8 cellular contexts compared by ENCODE assay signal in the genomic region with DNA sequence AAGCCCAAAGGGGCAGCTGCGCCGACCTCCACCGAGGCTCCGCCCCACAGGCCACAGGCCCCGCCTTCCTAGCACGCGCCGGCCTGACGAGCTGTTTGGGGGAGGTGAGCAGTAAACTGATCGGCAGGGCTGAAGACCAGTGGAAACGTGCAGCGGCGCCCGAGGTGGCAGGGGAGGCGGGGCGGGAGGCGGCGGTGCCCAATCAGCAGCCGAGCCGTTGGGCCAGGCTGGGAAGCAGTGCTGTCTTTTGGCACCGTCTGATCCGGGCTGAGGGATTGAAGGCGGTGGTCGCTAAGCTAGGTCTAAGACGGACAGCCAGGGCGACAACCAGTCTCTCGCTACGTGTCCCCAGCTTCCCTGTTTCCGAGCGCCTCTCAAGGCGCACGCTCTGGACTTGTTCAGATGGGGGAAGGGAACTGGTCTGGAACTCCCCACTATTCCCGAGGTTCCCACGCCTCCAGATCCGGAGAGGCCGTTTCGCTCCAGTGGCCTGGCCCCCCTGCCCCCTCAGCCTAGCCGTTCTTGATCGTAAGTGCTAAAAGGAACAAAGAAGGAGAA. TPM values are rescaled to one million over a fixed set of nuclear protein-coding genes. Genes with fewer than 3 reads are reported as not detected.
DNase-seq lines count a peak whose midpoint lies in the region; ATAC-seq and TF ChIP-seq lines count a peak whose summit lies in the region.

Gene FMN1, minus strand, starts transcription at position 11 of the 558 bp plus-strand sequence. CDS start 39,800 bp downstream, outside the sequence.

- H3K9me3 Mint-ChIP-seq in endodermal cell, result no peaks in the 10 kb centered on the region
- H3K9me3 Mint-ChIP-seq in memory B cell, result no peaks in the 10 kb centered on the region

- peak; percentile 90 for DNase-seq in A673 (ENCODE audit: low spot score)
- peak; percentile 69 for DNase-seq in NCI-H748 treated with DMSO at 0.1 percent for 48 hours (lab: John Stamatoyannopoulos, UW)
- DNase-seq in activated CD8-positive, alpha-beta memory T cell treated with anti-CD3 and anti-CD28 coated beads, Interleukin-2, amount 50 U/mL, for 4 hours, result peak; percentile 87
- DNase-seq in endodermal cell, result peak; percentile 99
- DNase-seq in memory B cell (ENCODE audit: low spot score in 2 of 2), result peak; percentile 53 to 67
- DNase-seq in stimulated activated CD4-positive, alpha-beta T cell treated with anti-CD3 and anti-CD28 coated beads, TNF-alpha, amount 100 ng/mL, for 1 hour (ENCODE audit: low read depth in 3 of 3, low spot score in 1 of 3), result peak; percentile 79 to 86 (median 83)

- intact Hi-C loops in A673 (cut with micrococcal nuclease; ENCODE audit: unreplicated experiment), result no loop called here

- TF ChIP-seq CTCF in A673 (conservative IDR thresholded peaks at IDR 0.05; ENCODE audit: low read depth, low read length) (no peak), endodermal cell (conservative IDR thresholded peaks at IDR 0.05) (no peak)

- H3K4me1 Mint-ChIP-seq in endodermal cell (peaks cover 47% of the 10 kb centered on the region), memory B cell (peaks cover 6% of the 10 kb centered on the region)

- BruUV-seq in A673 (replicated peaks; lab: Mats Ljungman, UMichigan), result no TSS peak

- H3K4me1 ChIP-seq in A673 (ENCODE audit: insufficient read depth, low read length, poor library complexity, severe bottlenecking), result no peaks in the 10 kb centered on the region
- H3K4me1 ChIP-seq in endodermal cell (ENCODE audit: control insufficient read depth, insufficient read depth, low read length), result peaks cover 20% of the 10 kb centered on the region

- peak; percentile 99 for ATAC-seq in GM19023 (IDR thresholded peaks at IDR 0.05; ENCODE audit: unreplicated experiment)
- peak; percentile 90 for ATAC-seq in HG03280 (IDR thresholded peaks at IDR 0.05; ENCODE audit: unreplicated experiment)
- ATAC-seq in memory B cell (ENCODE audit: low read depth), result peak; percentile 98

- no peaks in the 10 kb centered on the region for H3K36me3 ChIP-seq in A673 (ENCODE audit: insufficient read depth, low read length, poor library complexity, severe bottlenecking)
- H3K36me3 ChIP-seq in endodermal cell (ENCODE audit: control insufficient read depth, insufficient read depth, low read length), result no peaks in the 10 kb centered on the region

- POLR2A ChIA-PET in A673 (lab: Charles Lee; ENCODE audit: low non-redundant PET), result no interaction called here

- peak within 1 kb of the TSS; percentile 48 for H3K9ac ChIP-seq in endodermal cell (ENCODE audit: extremely low read depth, low read length, poor library complexity, severe bottlenecking)

- H3K27me3 Mint-ChIP-seq in endodermal cell (ENCODE audit: insufficient read depth), result peaks cover 34% of the 10 kb centered on the region
- peaks cover 19% of the 10 kb centered on the region for H3K27me3 Mint-ChIP-seq in memory B cell

- H3K4me3 ChIP-seq in A673 (ENCODE audit: low read depth, low read length, poor library complexity, severe bottlenecking) (peak within 1 kb of the TSS; percentile 43), endodermal cell (ENCODE audit: low read length) (peak within 1 kb of the TSS; percentile 78)

- 0 to 3% methylated on average over 13 to 39 of the region's 39 CpGs for WGBS in endodermal cell (ENCODE audit: insufficient coverage in 1 of 2, insufficient read length in 1 of 2), 2 experiments

- H3K27me3 ChIP-seq in A673 (replicated peaks; ENCODE audit: insufficient read depth, low read depth, low read length, poor library complexity) (peaks cover 29% of the 10 kb centered on the region), endodermal cell (ENCODE audit: control insufficient read depth, insufficient read depth, low read length, poor library complexity, severe bottlenecking) (peaks cover 14% of the 10 kb centered on the region)

- H3K27ac ChIP-seq in A673 (ENCODE audit: low read depth, low read length, poor library complexity, severe bottlenecking) (no peak within 1 kb of the TSS), endodermal cell (ENCODE audit: low read depth, low read length) (no peak within 1 kb of the TSS)

- H3K4me3 Mint-ChIP-seq in endodermal cell (peak within 1 kb of the TSS; percentile 62), memory B cell (peak within 1 kb of the TSS; percentile 68)

- peak within 1 kb of the TSS; percentile 86 for H3K27ac Mint-ChIP-seq in endodermal cell
- no peak within 1 kb of the TSS for H3K27ac Mint-ChIP-seq in memory B cell

- H3K9me3 ChIP-seq in A673 (ENCODE audit: low read depth, low read length, poor library complexity, severe bottlenecking), result no peaks in the 10 kb centered on the region
- H3K9me3 ChIP-seq in endodermal cell (ENCODE audit: control insufficient read depth, low read length), result no peaks in the 10 kb centered on the region

- CTCF ChIA-PET in A673 (lab: Charles Lee), result interaction anchor here (0.5 to 0.6 kb wide), 2 partner anchors 171 to 527 kb away, joined by 4 to 7 read pairs; no protein-coding TSS in a partner anchor

- H3K36me3 Mint-ChIP-seq in endodermal cell (ENCODE audit: low read depth), result no peaks in the 10 kb centered on the region
- H3K36me3 Mint-ChIP-seq in memory B cell, result no peaks in the 10 kb centered on the region

RNA-seq across cellular contexts. Expression of gene FMN1, which starts in this region (rescaled TPM):
- total RNA-seq in A673 (2021) (0.09 and 0.37 TPM in 2 replicates), endodermal cell (1 to 10 TPM in 1 of 2 donors, under 1 TPM in 1; 0.60 to 1.1 TPM)
- polyA plus RNA-seq in endodermal cell (2013, experiment 1 of 2), result 3.8 TPM
- polyA plus RNA-seq in endodermal cell (2013, experiment 2 of 2), result 1.4 TPM

Comparison
In these comparisons a context has a peak if more than half of its experiments do, and no peak if none do; other contexts are left out.
1. Peak in DNase-seq and H3K4me3 ChIP-seq in A673; RNA of the gene not detected or under 1 TPM.